ENCODE assay signal across 30 cellular contexts in genomic region chr3:129735638-129736037, GRCh38.
"Had no signal": no experiment of that assay in that cellular context is flagged by ENCODE, and none has a peak within 500 bp of the region (broad histone marks: within the 10 kb centered on the region; RNA-seq: fewer than 3 reads in every experiment).

No MANE protein-coding gene starts in this region.

- H3K4me1 Mint-ChIP-seq: activated CD4-positive, alpha-beta memory T cell treated with anti-CD3 and anti-CD28 coated beads, Interleukin-2, amount 10 ng/mL, durations not matched to agents 7 days and 5 days; activated CD8-positive, alpha-beta memory T cell treated with anti-CD3 and anti-CD28 coated beads, Interleukin-2, amount 10 ng/mL, durations not matched to agents 7 days and 5 days had no signal

- H3K27me3 Mint-ChIP-seq: activated CD4-positive, alpha-beta memory T cell treated with anti-CD3 and anti-CD28 coated beads, Interleukin-2, amount 10 ng/mL, durations not matched to agents 7 days and 5 days; activated CD8-positive, alpha-beta memory T cell treated with anti-CD3 and anti-CD28 coated beads, Interleukin-2, amount 10 ng/mL, durations not matched to agents 7 days and 5 days; activated naive CD8-positive, alpha-beta T cell treated with anti-CD3 and anti-CD28 coated beads for 36 hours had no signal

- H3K27ac Mint-ChIP-seq: activated CD4-positive, alpha-beta memory T cell treated with anti-CD3 and anti-CD28 coated beads, Interleukin-2, amount 10 ng/mL, durations not matched to agents 7 days and 5 days; activated CD8-positive, alpha-beta memory T cell treated with anti-CD3 and anti-CD28 coated beads, Interleukin-2, amount 10 ng/mL, durations not matched to agents 7 days and 5 days; activated naive CD8-positive, alpha-beta T cell treated with anti-CD3 and anti-CD28 coated beads for 36 hours had no signal

- DNase-seq: activated CD4-positive, alpha-beta memory T cell treated with anti-CD3 and anti-CD28 coated beads, Interleukin-2, amount 10 ng/mL, durations not matched to agents 7 days and 5 days; activated CD4-positive, alpha-beta T cell treated with anti-CD3 and anti-CD28 coated beads for 1 hour; activated CD4-positive, alpha-beta T cell treated with anti-CD3 and anti-CD28 coated beads for 48 hours; activated CD4-positive, CD25-positive, alpha-beta regulatory T cell; activated CD8-positive, alpha-beta memory T cell treated with anti-CD3 and anti-CD28 coated beads for 24 hours; activated CD8-positive, alpha-beta memory T cell treated with anti-CD3 and anti-CD28 coated beads, Interleukin-2, amount 10 ng/mL, durations not matched to agents 7 days and 5 days; activated CD8-positive, alpha-beta memory T cell treated with anti-CD3 and anti-CD28 coated beads, Interleukin-2, amount 50 U/mL, for 48 hours; activated effector memory CD4-positive, alpha-beta T cell treated with anti-CD3 and anti-CD28 coated beads, Interleukin-2, amount 50 U/mL, for 16 hours; activated naive CD4-positive, alpha-beta T cell; activated naive CD4-positive, alpha-beta T cell treated with anti-CD3 and anti-CD28 coated beads, Interleukin-2, amount 50 U/mL, for 16 hours; activated naive CD8-positive, alpha-beta T cell treated with anti-CD3 and anti-CD28 coated beads for 36 hours; activated T-cell treated with anti-CD3 and anti-CD28 coated beads, Interleukin-2, amount 50 U/mL, for 48 hours; amniotic stem cell; NCI-H1092 treated with DMSO at 0.1 percent for 48 hours; NCI-H1417; NCI-H146; NCI-H187; NCI-H2029 treated with DMSO at 0.1 percent for 48 hours; NCI-H2107; NCI-H2171; NCI-H510A; NCI-H526; NCI-H748 treated with DMSO at 0.1 percent for 48 hours; NK-92 treated with Interleukin-12 subunit alpha and Interleukin-12 subunit beta, amount 100 ng/mL, for 24 hours; PC-9; SW 1271; T-helper 1 cell; T-helper 2 cell; T-helper 9 cell had no signal

- H3K36me3 Mint-ChIP-seq: activated CD8-positive, alpha-beta memory T cell treated with anti-CD3 and anti-CD28 coated beads, Interleukin-2, amount 10 ng/mL, durations not matched to agents 7 days and 5 days had no signal

- ATAC-seq: activated CD8-positive, alpha-beta memory T cell treated with anti-CD3 and anti-CD28 coated beads, Interleukin-2, amount 10 ng/mL, durations not matched to agents 7 days and 5 days; Right ventricle myocardium inferior had no signal

- H3K4me3 Mint-ChIP-seq: activated CD4-positive, alpha-beta memory T cell treated with anti-CD3 and anti-CD28 coated beads, Interleukin-2, amount 10 ng/mL, durations not matched to agents 7 days and 5 days; activated CD8-positive, alpha-beta memory T cell treated with anti-CD3 and anti-CD28 coated beads, Interleukin-2, amount 10 ng/mL, durations not matched to agents 7 days and 5 days; activated naive CD8-positive, alpha-beta T cell treated with anti-CD3 and anti-CD28 coated beads for 36 hours had no signal

- H3K9me3 Mint-ChIP-seq: activated CD4-positive, alpha-beta memory T cell treated with anti-CD3 and anti-CD28 coated beads, Interleukin-2, amount 10 ng/mL, durations not matched to agents 7 days and 5 days; activated naive CD8-positive, alpha-beta T cell treated with anti-CD3 and anti-CD28 coated beads for 36 hours had no signal
